In genomic region chr10:75403144-75404022, GRCh38 we compare ENCODE assay signal across 9 cellular contexts. TPM values are rescaled to one million over a fixed set of nuclear protein-coding genes. Genes with fewer than 3 reads are reported as not detected.
A peak's percentile ranks its signal among the peaks of the same experiment; 100 is the strongest.
DNase-seq lines count a peak whose midpoint lies in the region; ATAC-seq and TF ChIP-seq lines count a peak whose summit lies in the region.
"Had no signal": no experiment of that assay in that cellular context is flagged by ENCODE, and none has a peak within 500 bp of the region (broad histone marks: within the 10 kb centered on the region; RNA-seq: fewer than 3 reads in every experiment).

No MANE protein-coding gene starts in this region.

- TF ChIP-seq CTCF in heart right ventricle (IDR thresholded peaks at IDR 0.05) (no peak), prostate gland (IDR thresholded peaks at IDR 0.05) (no peak)

- H3K27me3 ChIP-seq in HUES64 (ENCODE audit: insufficient read depth, low read length) (peaks cover 97% of the 10 kb centered on the region), heart right ventricle (peaks cover 0 to 70% (median 29%) of the 10 kb centered on the region in 7 donors), prostate gland (replicated peaks; ENCODE audit: insufficient read depth) (no peaks in the 10 kb centered on the region)

- H3K36me3 ChIP-seq in HUES64 (ENCODE audit: insufficient read depth, low read length) (no peaks in the 10 kb centered on the region), heart right ventricle (peaks cover 0 to 14% (median 6%) of the 10 kb centered on the region in 9 donors), prostate gland (peaks cover 0 to 13% of the 10 kb centered on the region in 2 donors)

- peak overlapping the region; percentile 70 for H3K4me3 ChIP-seq in HUES64 (ENCODE audit: low read length)
- H3K4me3 ChIP-seq in heart right ventricle: peak overlapping the region; percentile 53 to 94 (median 88)
- peak overlapping the region; percentile 98 to 100 for H3K4me3 ChIP-seq in prostate gland

- no peaks in the 10 kb centered on the region for H3K9me3 Mint-ChIP-seq in activated CD4-positive, alpha-beta memory T cell treated with anti-CD3 and anti-CD28 coated beads, Interleukin-2, amount 10 ng/mL, durations not matched to agents 7 days and 5 days

- CTCF ChIA-PET in activated CD4-positive, alpha-beta memory T cell treated with anti-CD3 and anti-CD28 coated beads, Interleukin-2, amount 10 ng/mL, durations not matched to agents 7 days and 5 days (lab: Charles Lee): no interaction called here

- peaks cover 3% of the 10 kb centered on the region for H3K36me3 Mint-ChIP-seq in activated CD4-positive, alpha-beta memory T cell treated with anti-CD3 and anti-CD28 coated beads, Interleukin-2, amount 10 ng/mL, durations not matched to agents 7 days and 5 days (ENCODE audit: low read depth)

- peaks cover 34% of the 10 kb centered on the region for H3K4me1 Mint-ChIP-seq in activated CD4-positive, alpha-beta memory T cell treated with anti-CD3 and anti-CD28 coated beads, Interleukin-2, amount 10 ng/mL, durations not matched to agents 7 days and 5 days

- no peaks in the 10 kb centered on the region for H3K9me3 ChIP-seq in HUES64 (ENCODE audit: insufficient read depth, low read depth, low read length)
- no peaks in the 10 kb centered on the region for H3K9me3 ChIP-seq in heart right ventricle
- H3K9me3 ChIP-seq in prostate gland: no peaks in the 10 kb centered on the region

- intact Hi-C loops in heart right ventricle (cut with DNase I): loop anchor here in 7 of 10 donors (2.0 to 10.0 kb wide), 23 partner anchors 139 to 1601 kb away; no protein-coding TSS in a partner anchor
- intact Hi-C loops in prostate gland (cut with DNase I): loop anchor here (2.0 to 10.0 kb wide), 6 partner anchors 259 to 1701 kb away; no protein-coding TSS in a partner anchor

- peak; percentile 64 for DNase-seq in Caki2 (ENCODE audit: low read depth)
- DNase-seq in activated CD4-positive, alpha-beta memory T cell treated with anti-CD3 and anti-CD28 coated beads, Interleukin-2, amount 10 ng/mL, durations not matched to agents 7 days and 5 days: no peak
- peak; percentile 29 to 41 for DNase-seq in heart right ventricle
- DNase-seq in prostate gland (ENCODE audit: low spot score): peak; percentile 45
- no peak for DNase-seq in central memory CD4-positive, alpha-beta T cell
- DNase-seq in erythroblast (lab: John Stamatoyannopoulos, UW): no peak
- DNase-seq in stimulated activated CD4-positive, alpha-beta T cell treated with anti-CD3 and anti-CD28 coated beads, Interleukin-4, amount 100 ng/mL, for 1 hour: no peak

- H3K4me1 ChIP-seq in HUES64 (ENCODE audit: insufficient read depth, low read length) (peaks cover 16% of the 10 kb centered on the region; the same call in 1 of the 2 replicates), heart right ventricle (peaks cover 5 to 68% (median 50%) of the 10 kb centered on the region in 9 donors), prostate gland (replicated peaks) (peaks cover 9% of the 10 kb centered on the region)

- H3K27ac ChIP-seq in HUES64 (ENCODE audit: low read depth, low read length): peak overlapping the region; percentile 33; the same call in 1 of the 2 replicates
- peak overlapping the region; percentile 85 to 99 (median 94) for H3K27ac ChIP-seq in heart right ventricle
- H3K27ac ChIP-seq in prostate gland: peak overlapping the region; percentile 98 to 99

- H3K9ac ChIP-seq in HUES64 (ENCODE audit: low read depth, low read length): 0 out of 2 replicates have a peak overlapping the region, but pooled peaks have one; percentile 7

- H3K27ac Mint-ChIP-seq in activated CD4-positive, alpha-beta memory T cell treated with anti-CD3 and anti-CD28 coated beads, Interleukin-2, amount 10 ng/mL, durations not matched to agents 7 days and 5 days: no peak overlapping the region

- POLR2A ChIA-PET in activated CD4-positive, alpha-beta memory T cell treated with anti-CD3 and anti-CD28 coated beads, Interleukin-2, amount 10 ng/mL, durations not matched to agents 7 days and 5 days (lab: Charles Lee): no interaction called here

- under 1% methylated on average over 54 of the region's 58 CpGs for WGBS in HUES64
- WGBS in heart right ventricle, 2 donors: 1% methylated on average over 58 of the region's 58 CpGs
- WGBS in prostate gland: under 1% methylated on average over 58 of the region's 58 CpGs

- TF ChIP-seq POLR2A in prostate gland (IDR thresholded peaks at IDR 0.05) (no peak), erythroblast (IDR thresholded peaks at IDR 0.05; ENCODE audit: low read length) (no peak)

- H3K4me3 Mint-ChIP-seq in activated CD4-positive, alpha-beta memory T cell treated with anti-CD3 and anti-CD28 coated beads, Interleukin-2, amount 10 ng/mL, durations not matched to agents 7 days and 5 days: peak overlapping the region; percentile 75

- in situ Hi-C loops in Caki2 (cut with HindIII; ENCODE audit: low pct_unique_long_range_greater_than_20kb, low sequenced_read_pairs): no loop called here

- ATAC-seq in heart right ventricle: no peak

- H3K27me3 Mint-ChIP-seq in activated CD4-positive, alpha-beta memory T cell treated with anti-CD3 and anti-CD28 coated beads, Interleukin-2, amount 10 ng/mL, durations not matched to agents 7 days and 5 days: peaks cover 72% of the 10 kb centered on the region

RNA-seq across cellular contexts. Expression of gene ZNF503, which starts 1.8 kb away (rescaled TPM):
- 11.6 and 16.2 TPM in 2 replicates for total RNA-seq in Caki2 (2014; rRNA removed; shearing (Covaris generic); ENCODE audit: low replicate concordance)
- polyA plus RNA-seq in HUES64 (2013, experiment 1 of 2): 7.1 TPM
- 13.3 TPM for polyA plus RNA-seq in HUES64 (2013, experiment 2 of 2)
- under 1 TPM; 0.23 to 0.35 TPM for total RNA-seq in activated CD4-positive, alpha-beta memory T cell treated with anti-CD3 and anti-CD28 coated beads, Interleukin-2, amount 10 ng/mL, durations not matched to agents 7 days and 5 days
- total RNA-seq in heart right ventricle: 1 to 10 TPM; 2.5 to 9.7 (median 4.1) TPM
- polyA plus RNA-seq in heart right ventricle: 1 to 10 TPM; 5.2 to 5.6 TPM
- total RNA-seq in prostate gland: 10 to 100 TPM; 23.9 to 33.7 TPM

RNA-seq across cellular contexts. Expression of gene LRMDA, which starts 28.0 kb away (rescaled TPM):
- 18.7 and 20.3 TPM in 2 replicates for total RNA-seq in Caki2 (2014; rRNA removed; shearing (Covaris generic); ENCODE audit: low replicate concordance)
- 0.55 TPM for polyA plus RNA-seq in HUES64 (2013, experiment 1 of 2)
- polyA plus RNA-seq in HUES64 (2013, experiment 2 of 2): 1.3 TPM
- not detected for total RNA-seq in activated CD4-positive, alpha-beta memory T cell treated with anti-CD3 and anti-CD28 coated beads, Interleukin-2, amount 10 ng/mL, durations not matched to agents 7 days and 5 days
- total RNA-seq in heart right ventricle (10 to 100 TPM in 9 of 10 donors, 1 to 10 TPM in 1; 4.7 to 59.8 (median 13.6) TPM), prostate gland (10 to 100 TPM in 1 of 2 donors, 1 to 10 TPM in 1; 9.6 to 12.6 TPM)
- polyA plus RNA-seq in heart right ventricle: 1 to 10 TPM; 4.0 to 8.3 TPM
- total RNA-seq: T-helper 2 cell treated with Interferon-gamma antibody and Interleukin-4, amounts not matched to agents 100 ng/mL and 5 ng/mL, for 36 hours had no signal

Comparison
In these comparisons a context has a peak if more than half of its experiments do, and no peak if none do; other contexts are left out.
1. DNase-seq: peak in Caki2 (single experiment), heart right ventricle (2 of 2) and prostate gland (single experiment); none in activated CD4-positive, alpha-beta memory T cell treated with anti-CD3 and anti-CD28 coated beads, Interleukin-2, amount 10 ng/mL, durations not matched to agents 7 days and 5 days (single experiment), central memory CD4-positive, alpha-beta T cell (single experiment), erythroblast (0 of 2) and stimulated activated CD4-positive, alpha-beta T cell treated with anti-CD3 and anti-CD28 coated beads, Interleukin-4, amount 100 ng/mL, for 1 hour (single experiment).
2. H3K27ac ChIP-seq: peak in every context shown above with its lines; median percentile 98 in prostate gland; 94 in heart right ventricle; 33 in HUES64.
3. RNA of gene LRMDA, which starts 28.0 kb away (total RNA-seq): 18.7 to 20.3 TPM in Caki2, 4.7 to 59.8 TPM in heart right ventricle and 9.6 to 12.6 TPM in prostate gland; not detected in activated CD4-positive, alpha-beta memory T cell treated with anti-CD3 and anti-CD28 coated beads, Interleukin-2, amount 10 ng/mL, durations not matched to agents 7 days and 5 days; every median in the first group is over 4 times any median in the second.
4. Peak in every context shown above with its lines, with median percentiles within 50 percentile points of each other: H3K4me3 ChIP-seq.